19 cellular contexts compared by ENCODE assay signal in the genomic region with DNA sequence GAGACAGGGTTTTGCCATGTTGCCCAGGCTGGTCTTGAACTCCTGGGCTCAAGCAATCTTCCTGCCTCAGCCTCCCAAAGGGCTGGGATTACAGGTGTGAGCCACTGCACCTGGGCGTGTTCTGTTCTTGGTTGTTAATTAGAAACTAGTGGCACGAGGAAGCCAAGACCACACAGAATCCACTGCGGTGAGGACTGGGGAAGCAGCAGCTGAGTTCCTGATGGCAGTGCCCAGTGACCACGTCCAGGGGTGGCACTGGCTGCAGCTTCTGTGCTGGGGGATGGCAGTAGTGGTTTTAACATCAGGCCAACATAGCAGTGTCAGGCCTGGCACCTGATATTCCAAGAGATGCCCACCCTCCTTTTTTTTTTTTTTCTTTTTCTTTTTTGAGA. TPM values are rescaled to one million over a fixed set of nuclear protein-coding genes. Genes with fewer than 3 reads are reported as not detected.
"Had no signal": no experiment of that assay in that cellular context is flagged by ENCODE, and none has a peak within 500 bp of the region (broad histone marks: within the 10 kb centered on the region; RNA-seq: fewer than 3 reads in every experiment).

No MANE protein-coding gene starts in this region.

- H3K36me3 ChIP-seq: esophagus muscularis mucosa, gastrocnemius medialis, sigmoid colon, stomach, thoracic aorta, transverse colon had no signal

- H3K27ac Mint-ChIP-seq: immature natural killer cell, natural killer cell had no signal

- H3K9me3 Mint-ChIP-seq: natural killer cell, neural crest cell had no signal

- DNase-seq: effector memory CD4-positive, alpha-beta T cell; gastrocnemius medialis; immature natural killer cell; left cardiac atrium; mammary epithelial cell; mucosa of descending colon; natural killer cell; posterior cingulate gyrus; sigmoid colon; stimulated activated CD4-positive, alpha-beta T cell treated with anti-CD3 and anti-CD28 coated beads, Interleukin-12 subunit alpha, Interleukin-12 subunit beta, amount 100 ng/mL, for 4 hours; stimulated activated naive CD4-positive, alpha-beta T cell; stomach; substantia nigra; transverse colon had no signal

- FAIRE-seq: endometrium had no signal

- H3K36me3 Mint-ChIP-seq: immature natural killer cell, natural killer cell had no signal

- H3K27ac ChIP-seq: esophagus muscularis mucosa, gastrocnemius medialis, sigmoid colon, stomach, thoracic aorta, transverse colon had no signal

- H3K4me3 ChIP-seq: esophagus muscularis mucosa, gastrocnemius medialis, mucosa of descending colon, sigmoid colon, skin epidermis, stomach, thoracic aorta, transverse colon had no signal

- H3K9me3 ChIP-seq: esophagus muscularis mucosa, gastrocnemius medialis, mucosa of descending colon, sigmoid colon, stomach, thoracic aorta, transverse colon had no signal

- H3K4me3 Mint-ChIP-seq: natural killer cell had no signal

- ATAC-seq: left cardiac atrium, mucosa of descending colon, natural killer cell had no signal

RNA-seq across cellular contexts. Expression of a gene that starts 39.7 kb away (rescaled TPM):
- total RNA-seq: natural killer cell had no signal
